Comparison of ENCODE assay signal across 27 cellular contexts in the genomic region with DNA sequence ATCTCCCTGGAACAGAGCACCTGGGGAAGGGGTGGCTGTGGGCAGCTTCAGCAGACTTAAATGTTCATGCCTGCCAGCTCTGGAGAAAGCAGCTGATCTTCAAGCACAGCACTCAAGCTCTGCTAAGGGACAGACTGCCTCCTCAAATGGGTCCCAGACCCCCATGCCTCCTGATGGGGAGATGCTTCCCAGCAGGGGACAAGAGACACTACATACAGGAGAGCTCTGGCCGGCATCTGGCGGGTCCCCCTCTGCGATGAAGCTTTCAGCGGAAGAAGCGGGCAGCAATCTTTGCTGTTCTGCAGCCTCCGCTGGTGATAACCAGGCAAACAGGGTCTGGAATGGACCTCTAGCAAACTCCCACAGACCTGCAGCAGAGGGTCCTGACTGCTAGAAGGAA.
DNase-seq lines count a peak whose midpoint lies in the region; ATAC-seq and TF ChIP-seq lines count a peak whose summit lies in the region.
"Had no signal": no experiment of that assay in that cellular context is flagged by ENCODE, and none has a peak within 500 bp of the region (broad histone marks: within the 10 kb centered on the region; RNA-seq: fewer than 3 reads in every experiment).

No MANE protein-coding gene starts in this region.

- peak overlapping the region in 2 of 3 donors; percentile 5 to 30 for H3K4me3 ChIP-seq in liver (ENCODE audit: low read depth in 1 of 3, low read length in 3 of 3)
- no peak overlapping the region for H3K4me3 ChIP-seq in right lobe of liver
- H3K4me3 ChIP-seq: A549; BLaER1; BLaER1 treated with 17β-estradiol and CSF1 and Interleukin-3, amounts not matched to agents 10 nM and 100 nM had no signal

- no peak for DNase-seq in right lobe of liver
- DNase-seq: 8988T; ACHN; AML-193; BE2C; C1 segment of cervical spinal cord; Caco-2; Calu3; CD4-positive, alpha-beta memory T cell; CD4-positive, alpha-beta T cell; CD4-positive, CD25-positive, alpha-beta regulatory T cell; CD8-positive, alpha-beta memory T cell; CD8-positive, alpha-beta T cell; COR-L47; DMS 273 treated with DMSO at 0.1 percent for 48 hours; DMS153; DMS53; DMS79; DMS79 treated with DMSO at 0.1 percent for 48 hours; DND-41; EL had no signal

- H3K4me1 ChIP-seq in liver (ENCODE audit: control insufficient read depth in 4 of 4, insufficient read depth in 4 of 4, low read length in 3 of 4), result peaks cover 0 to 12% (median 4%) of the 10 kb centered on the region in 4 donors
- H3K4me1 ChIP-seq in right lobe of liver, result peaks cover 0 to 13% (median 2%) of the 10 kb centered on the region in 4 donors
- H3K4me1 ChIP-seq: BE2C had no signal

- H3K36me3 ChIP-seq in liver (ENCODE audit: control insufficient read depth in 4 of 4, insufficient read depth in 3 of 4, low read depth in 1 of 4, low read length in 3 of 4) (peaks cover 0 to 7% (median 1%) of the 10 kb centered on the region in 4 donors), right lobe of liver (no peaks in the 10 kb centered on the region)
- H3K36me3 ChIP-seq: BE2C; BLaER1; BLaER1 treated with 17β-estradiol and CSF1 and Interleukin-3, amounts not matched to agents 10 nM and 100 nM had no signal

- 98% methylated on average over 6 of the region's 6 CpGs for WGBS in liver
- WGBS in right lobe of liver (ENCODE audit: insufficient coverage, low coverage, low lambda C conversion rate, missing lambda C conversion rate), result 100% methylated on average over 1 of the region's 6 CpGs

- H3K9me3 ChIP-seq in liver (ENCODE audit: control insufficient read depth in 4 of 4, low read length in 3 of 4) (peaks cover 0 to 10% (median 4%) of the 10 kb centered on the region in 4 donors), right lobe of liver (no peaks in the 10 kb centered on the region)
- H3K9me3 ChIP-seq: BE2C had no signal

- no peak overlapping the region for H3K27ac ChIP-seq in liver (ENCODE audit: low read depth in 1 of 2, low read length in 2 of 2)
- H3K27ac ChIP-seq in right lobe of liver, result no peak overlapping the region
- H3K27ac ChIP-seq: 22Rv1; A549; BLaER1; BLaER1 treated with 17β-estradiol and CSF1 and Interleukin-3, amounts not matched to agents 10 nM and 100 nM; C4-2B had no signal

- ATAC-seq in right lobe of liver, result no peak
- ATAC-seq: A549; CD8-positive, alpha-beta T cell had no signal

- intact Hi-C loops in right lobe of liver (cut with DNase I), result no loop called here

- TF ChIP-seq CTCF in liver (IDR thresholded peaks at IDR 0.05; ENCODE audit: low read depth, low read length, missing input control), result no peak
- TF ChIP-seq CTCF in right lobe of liver (IDR thresholded peaks at IDR 0.05), result no peak

- H3K9ac ChIP-seq in liver (ENCODE audit: low read depth in 1 of 2, low read length in 2 of 2), result no peak overlapping the region
- H3K9ac ChIP-seq: BLaER1; BLaER1 treated with 17β-estradiol and CSF1 and Interleukin-3, amounts not matched to agents 10 nM and 100 nM had no signal

- no peak for TF ChIP-seq RAD21 in liver (IDR thresholded peaks at IDR 0.05)

- no peak for TF ChIP-seq POLR2A in right lobe of liver (IDR thresholded peaks at IDR 0.05)

- H3K27me3 ChIP-seq in liver (ENCODE audit: control insufficient read depth in 4 of 4, insufficient read depth in 4 of 4, low read length in 3 of 4) (no peaks in the 10 kb centered on the region), right lobe of liver (no peaks in the 10 kb centered on the region)
- H3K27me3 ChIP-seq: BE2C; BLaER1; BLaER1 treated with 17β-estradiol and CSF1 and Interleukin-3, amounts not matched to agents 10 nM and 100 nM had no signal

TF ChIP-seq in liver, 16 proteins besides CTCF, POLR2A, EP300 and RAD21:
- TF ChIP-seq JUND (IDR thresholded peaks at IDR 0.05), result no peak
- TF ChIP-seq SP1 (IDR thresholded peaks at IDR 0.05), result no peak
- TF ChIP-seq HNF4G (IDR thresholded peaks at IDR 0.05), result no peak
- no peak for TF ChIP-seq NR2F2 (IDR thresholded peaks at IDR 0.05)
- TF ChIP-seq GABPA (IDR thresholded peaks at IDR 0.05 in 1 of 2, conservative IDR thresholded peaks at IDR 0.05 in 1 of 2), result no peak
- no peak for TF ChIP-seq HNF4A (conservative IDR thresholded peaks at IDR 0.05)
- TF ChIP-seq EGR1 (IDR thresholded peaks at IDR 0.05; ENCODE audit: low read depth in 2 of 2), result no peak
- TF ChIP-seq, protein P1, sequence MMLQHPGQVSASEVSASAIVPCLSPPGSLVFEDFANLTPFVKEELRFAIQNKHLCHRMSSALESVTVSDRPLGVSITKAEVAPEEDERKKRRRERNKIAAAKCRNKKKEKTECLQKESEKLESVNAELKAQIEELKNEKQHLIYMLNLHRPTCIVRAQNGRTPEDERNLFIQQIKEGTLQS (IDR thresholded peaks at IDR 0.05), result no peak
TF ChIP-seq in liver: peak in this region for 0.

Comparison
In these comparisons a context has a peak if more than half of its experiments do, and no peak if none do; other contexts are left out.
1. H3K4me3 ChIP-seq: peak in liver (2 of 3); none in right lobe of liver (0 of 3).